ENCODE assay signal across 25 cellular contexts in genomic region chr9:9938432-9938831, GRCh38.
"Had no signal": no experiment of that assay in that cellular context is flagged by ENCODE, and none has a peak within 500 bp of the region (broad histone marks: within the 10 kb centered on the region; RNA-seq: fewer than 3 reads in every experiment).

No MANE protein-coding gene starts in this region.

- H3K27ac Mint-ChIP-seq: dendritic cell treated with granulocyte-macrophage colony-stimulating factor and Interleukin-4, amounts not matched to agents 40 ng/mL and 50 ng/mL, for 4 days; effector memory CD8-positive, alpha-beta T cell; endodermal cell had no signal

- H3K4me3 ChIP-seq: colonic mucosa, coronary artery, dorsolateral prefrontal cortex, esophagus muscularis mucosa, esophagus squamous epithelium, gastrocnemius medialis, gastroesophageal sphincter, heart left ventricle, heart right ventricle had no signal

- H3K27me3 ChIP-seq: colonic mucosa, dorsolateral prefrontal cortex, esophagus muscularis mucosa, esophagus squamous epithelium, foreskin keratinocyte, gastrocnemius medialis, gastroesophageal sphincter, heart left ventricle, heart right ventricle had no signal

- H3K4me1 Mint-ChIP-seq: endodermal cell had no signal

- H3K9me3 Mint-ChIP-seq: dendritic cell treated with granulocyte-macrophage colony-stimulating factor and Interleukin-4, amounts not matched to agents 40 ng/mL and 50 ng/mL, for 4 days; effector memory CD8-positive, alpha-beta T cell; endodermal cell had no signal

- H3K27me3 Mint-ChIP-seq: dendritic cell treated with granulocyte-macrophage colony-stimulating factor and Interleukin-4, amounts not matched to agents 40 ng/mL and 50 ng/mL, for 4 days; effector memory CD8-positive, alpha-beta T cell had no signal

- H3K4me3 Mint-ChIP-seq: dendritic cell treated with granulocyte-macrophage colony-stimulating factor and Interleukin-4, amounts not matched to agents 40 ng/mL and 50 ng/mL, for 4 days; effector memory CD8-positive, alpha-beta T cell; endodermal cell had no signal

- H3K9me3 ChIP-seq: colonic mucosa, esophagus muscularis mucosa, esophagus squamous epithelium, gastrocnemius medialis, gastroesophageal sphincter, heart left ventricle, heart right ventricle had no signal

- H3K27ac ChIP-seq: colonic mucosa, coronary artery, dorsolateral prefrontal cortex, epithelial cell of prostate, esophagus muscularis mucosa, esophagus squamous epithelium, foreskin keratinocyte, gastrocnemius medialis, gastroesophageal sphincter, heart left ventricle, heart right ventricle had no signal

- H3K36me3 ChIP-seq: colonic mucosa, esophagus muscularis mucosa, esophagus squamous epithelium, gastrocnemius medialis, gastroesophageal sphincter, heart left ventricle, heart right ventricle had no signal

- DNase-seq: colonic mucosa; cortex of kidney; dermis blood vessel endothelial cell; dorsolateral prefrontal cortex; effector CD4-positive, alpha-beta T cell; effector CD8-positive, alpha-beta T cell; effector memory CD4-positive, alpha-beta T cell; effector memory CD8-positive, alpha-beta T cell; endodermal cell; erythroblast; esophagus squamous epithelium; foreskin fibroblast; foreskin keratinocyte; foreskin melanocyte; gastrocnemius medialis; glutamatergic neuron; head of caudate nucleus; heart right ventricle had no signal

- ATAC-seq: effector memory CD8-positive, alpha-beta T cell; esophagus mucosa; foreskin keratinocyte; gastrocnemius medialis; gastroesophageal sphincter; heart left ventricle; heart right ventricle had no signal
